1 cellular context compared by ENCODE assay signal in the genomic region with DNA sequence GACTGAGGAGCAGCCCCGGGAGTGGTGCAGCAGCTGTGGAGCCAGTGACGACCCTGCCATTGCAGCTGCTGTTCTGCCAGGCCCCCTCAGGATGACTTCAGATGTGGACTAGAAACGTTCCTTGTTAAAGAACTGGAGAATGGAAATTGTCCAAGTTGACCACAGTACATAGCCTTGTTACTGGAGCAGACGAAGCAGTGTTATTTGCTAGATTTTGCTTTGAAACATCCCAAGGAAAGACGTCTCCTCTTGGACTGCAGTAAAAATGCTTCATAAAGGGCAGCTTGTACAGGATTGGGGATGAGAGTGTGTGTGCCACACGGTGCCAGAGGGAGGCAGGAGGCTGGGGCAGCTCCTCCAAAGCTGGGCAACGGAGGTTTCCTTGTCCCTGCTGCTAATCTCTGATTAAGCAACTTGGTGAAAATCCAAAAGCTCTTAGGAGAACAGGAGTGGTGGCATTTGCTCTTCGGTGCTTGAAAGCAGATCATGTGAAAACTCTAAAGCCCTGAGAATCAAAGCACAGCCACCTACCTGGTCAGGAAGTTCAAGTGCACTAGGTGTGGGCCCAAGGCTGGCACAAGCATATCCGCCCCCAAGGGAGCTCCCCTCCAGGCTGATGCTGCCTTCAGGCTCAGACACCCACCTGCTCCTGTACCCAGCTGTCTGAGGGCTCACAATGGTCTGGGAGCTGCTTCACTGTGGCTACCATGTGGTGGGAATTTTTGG.
A peak's percentile ranks its signal among the peaks of the same experiment; 100 is the strongest.
TF ChIP-seq lines count a peak whose summit lies in the region.

No MANE protein-coding gene starts in this region.

TF ChIP-seq in HEK293, 187 proteins besides CTCF, POLR2A, EP300 and RAD21 (continued from another document):
- TF ChIP-seq, protein P1, sequence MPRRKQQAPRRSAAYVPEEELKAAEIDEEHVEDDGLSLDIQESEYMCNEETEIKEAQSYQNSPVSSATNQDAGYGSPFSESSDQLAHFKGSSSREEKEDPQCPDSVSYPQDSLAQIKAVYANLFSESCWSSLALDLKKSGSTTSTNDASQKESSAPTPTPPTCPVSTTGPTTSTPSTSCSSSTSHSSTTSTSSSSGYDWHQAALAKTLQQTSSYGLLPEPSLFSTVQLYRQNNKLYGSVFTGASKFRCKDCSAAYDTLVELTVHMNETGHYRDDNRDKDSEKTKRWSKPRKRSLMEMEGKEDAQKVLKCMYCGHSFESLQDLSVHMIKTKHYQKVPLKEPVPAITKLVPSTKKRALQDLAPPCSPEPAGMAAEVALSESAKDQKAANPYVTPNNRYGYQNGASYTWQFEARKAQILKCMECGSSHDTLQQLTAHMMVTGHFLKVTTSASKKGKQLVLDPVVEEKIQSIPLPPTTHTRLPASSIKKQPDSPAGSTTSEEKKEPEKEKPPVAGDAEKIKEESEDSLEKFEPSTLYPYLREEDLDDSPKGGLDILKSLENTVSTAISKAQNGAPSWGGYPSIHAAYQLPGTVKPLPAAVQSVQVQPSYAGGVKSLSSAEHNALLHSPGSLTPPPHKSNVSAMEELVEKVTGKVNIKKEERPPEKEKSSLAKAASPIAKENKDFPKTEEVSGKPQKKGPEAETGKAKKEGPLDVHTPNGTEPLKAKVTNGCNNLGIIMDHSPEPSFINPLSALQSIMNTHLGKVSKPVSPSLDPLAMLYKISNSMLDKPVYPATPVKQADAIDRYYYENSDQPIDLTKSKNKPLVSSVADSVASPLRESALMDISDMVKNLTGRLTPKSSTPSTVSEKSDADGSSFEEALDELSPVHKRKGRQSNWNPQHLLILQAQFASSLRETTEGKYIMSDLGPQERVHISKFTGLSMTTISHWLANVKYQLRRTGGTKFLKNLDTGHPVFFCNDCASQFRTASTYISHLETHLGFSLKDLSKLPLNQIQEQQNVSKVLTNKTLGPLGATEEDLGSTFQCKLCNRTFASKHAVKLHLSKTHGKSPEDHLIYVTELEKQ (tag by site-specific recombination; IDR thresholded peaks at IDR 0.05; ENCODE audit: borderline replicate concordance), result no peak
- TF ChIP-seq ZFHX2 (tag by site-specific recombination; conservative IDR thresholded peaks at IDR 0.05), result peak; percentile 72
